Comparison of ENCODE assay signal across 9 cellular contexts in genomic region chr14:23631702-23632460, GRCh38. TPM values are rescaled to one million over a fixed set of nuclear protein-coding genes. Genes with fewer than 3 reads are reported as not detected.
DNase-seq lines count a peak whose midpoint lies in the region; ATAC-seq, FAIRE-seq and TF ChIP-seq lines count a peak whose summit lies in the region.
"Had no signal": no experiment of that assay in that cellular context is flagged by ENCODE, and none has a peak within 500 bp of the region (broad histone marks: within the 10 kb centered on the region; RNA-seq: fewer than 3 reads in every experiment).

No MANE protein-coding gene starts in this region.

- TF ChIP-seq CTCF in GM20000 (IDR thresholded peaks at IDR 0.05; ENCODE audit: extremely low read depth, missing control alignments), result peak; percentile 98
- TF ChIP-seq CTCF in pancreas (IDR thresholded peaks at IDR 0.05), result peak; percentile 89 to 96 (median 94)
- peak; percentile 87 for TF ChIP-seq CTCF in thoracic aorta (IDR thresholded peaks at IDR 0.05)

- H3K4me3 ChIP-seq in SK-N-MC (no peak overlapping the region), pancreas (peak overlapping the region in 1 of 4 donors; percentile 26), thoracic aorta (peak overlapping the region; percentile 33)

- H3K9me3 ChIP-seq in SK-N-MC (ENCODE audit: low read depth, low read length) (no peaks in the 10 kb centered on the region), pancreas (no peaks in the 10 kb centered on the region), thoracic aorta (no peaks in the 10 kb centered on the region)

- WGBS in pancreas, 2 donors, result 7 to 11% methylated on average over 8 of the region's 8 CpGs

- DNase-seq in CD1c-positive myeloid dendritic cell (ENCODE audit: extremely low spot score) (peak; percentile 81), GM20000 (ENCODE audit: low spot score) (peak; percentile 85), LoVo (ENCODE audit: low spot score) (peak; percentile 75), SK-N-MC (ENCODE audit: low read depth, low spot score) (peak; percentile 22), glomerular visceral epithelial cell (ENCODE audit: extremely low spot score) (peak; percentile 69), pancreas (peak; percentile 76 to 92 (median 84)), thoracic aorta (ENCODE audit: low spot score) (no peak)

- H3K4me3 Mint-ChIP-seq in activated naive CD4-positive, alpha-beta T cell treated with anti-CD3 and anti-CD28 coated beads, Interleukin-2, amount 50 U/mL, for 24 hours, result peak overlapping the region; percentile 71

- no peak overlapping the region for H3K27ac Mint-ChIP-seq in activated naive CD4-positive, alpha-beta T cell treated with anti-CD3 and anti-CD28 coated beads, Interleukin-2, amount 50 U/mL, for 24 hours

- no peaks in the 10 kb centered on the region for H3K36me3 ChIP-seq in SK-N-MC (ENCODE audit: insufficient read depth, low read length)
- H3K36me3 ChIP-seq in pancreas, result no peaks in the 10 kb centered on the region
- no peaks in the 10 kb centered on the region for H3K36me3 ChIP-seq in thoracic aorta

- peaks cover 10% of the 10 kb centered on the region for H3K4me1 Mint-ChIP-seq in activated naive CD4-positive, alpha-beta T cell treated with anti-CD3 and anti-CD28 coated beads, Interleukin-2, amount 50 U/mL, for 24 hours

- ATAC-seq in pancreas (peak; percentile 93 to 95 (median 93)), thoracic aorta (ENCODE audit: insufficient number of reproducible peaks, low FRiP score, low read depth) (no peak)

- H3K27me3 Mint-ChIP-seq in activated naive CD4-positive, alpha-beta T cell treated with anti-CD3 and anti-CD28 coated beads, Interleukin-2, amount 50 U/mL, for 24 hours, result no peaks in the 10 kb centered on the region

- H3K27ac ChIP-seq in SK-N-MC (no peak overlapping the region), pancreas (peak overlapping the region; percentile 39 to 87 (median 69)), thoracic aorta (no peak overlapping the region)

- H3K27me3 ChIP-seq in pancreas, result no peaks in the 10 kb centered on the region
- H3K27me3 ChIP-seq in thoracic aorta (replicated peaks; ENCODE audit: insufficient read depth), result no peaks in the 10 kb centered on the region

- H3K4me1 ChIP-seq in pancreas, result peaks cover 0 to 14% (median 4%) of the 10 kb centered on the region in 3 donors
- no peaks in the 10 kb centered on the region for H3K4me1 ChIP-seq in thoracic aorta (ENCODE audit: control insufficient read depth in 1 of 2, low read depth in 2 of 2)

- intact Hi-C loops in pancreas (cut with DNase I), result no loop called here

- H3K36me3 Mint-ChIP-seq in activated naive CD4-positive, alpha-beta T cell treated with anti-CD3 and anti-CD28 coated beads, Interleukin-2, amount 50 U/mL, for 24 hours, result no peaks in the 10 kb centered on the region
- H3K36me3 Mint-ChIP-seq: IgD-negative memory B cell had no signal

- no peak overlapping the region for H3K9ac ChIP-seq in SK-N-MC (ENCODE audit: insufficient read length)

- FAIRE-seq in pancreas (lab: Jason Lieb, UNC), result no peak

- H3K9me3 Mint-ChIP-seq in activated naive CD4-positive, alpha-beta T cell treated with anti-CD3 and anti-CD28 coated beads, Interleukin-2, amount 50 U/mL, for 24 hours, result no peaks in the 10 kb centered on the region

RNA-seq across cellular contexts. Expression of gene DHRS2, which starts 4.3 kb away (rescaled TPM):
- 1 to 10 TPM in 5 of 6 donors, under 1 TPM in 1; 0.43 to 7.7 (median 3.4) TPM for total RNA-seq in pancreas
- 10 to 100 TPM; 20.8 to 21.6 TPM for polyA plus RNA-seq in pancreas
- total RNA-seq in thoracic aorta, result not detected
- polyA plus RNA-seq: IgD-negative memory B cell had no signal

RNA-seq across cellular contexts. Expression of gene JPH4, which starts 53.3 kb away (rescaled TPM):
- under 1 TPM; 0.12 to 0.47 (median 0.29) TPM for total RNA-seq in pancreas
- 1 to 10 TPM in 1 of 2 donors, under 1 TPM in 1; 0.46 to 1.3 TPM for polyA plus RNA-seq in pancreas
- total RNA-seq in thoracic aorta, result 1 to 10 TPM in 1 of 2 donors, not detected in 1; 1.3 TPM

Comparison
In these comparisons a context has a peak if more than half of its experiments do, and no peak if none do; other contexts are left out.
1. H3K27ac ChIP-seq: peak in pancreas (4 of 4); none in SK-N-MC (single experiment) and thoracic aorta (0 of 2).
2. Peak in every context shown above with its lines, with median percentiles within 50 percentile points of each other: CTCF ChIP-seq.